17 cellular contexts compared by ENCODE assay signal in genomic region chr3:90062631-90063200, GRCh38.
"Had no signal": no experiment of that assay in that cellular context is flagged by ENCODE, and none has a peak within 500 bp of the region (broad histone marks: within the 10 kb centered on the region; RNA-seq: fewer than 3 reads in every experiment).

No MANE protein-coding gene starts in this region.

- H3K4me3 ChIP-seq: colonic mucosa, esophagus muscularis mucosa, gastroesophageal sphincter, heart right ventricle, lower lobe of right lung, tibial artery, vagina had no signal

- H3K36me3 ChIP-seq: colonic mucosa, esophagus muscularis mucosa, gastroesophageal sphincter, heart right ventricle, lower lobe of right lung, neutrophil, tibial artery, vagina had no signal

- H3K27me3 ChIP-seq: colonic mucosa, esophagus muscularis mucosa, gastroesophageal sphincter, heart right ventricle, neutrophil, tibial artery, vagina had no signal

- H2AFZ ChIP-seq: parathyroid adenoma had no signal

- H3K9me3 ChIP-seq: colonic mucosa, esophagus muscularis mucosa, gastroesophageal sphincter, heart right ventricle, lower lobe of right lung, neutrophil, tibial artery, vagina had no signal

- H3K27ac ChIP-seq: colonic mucosa, esophagus muscularis mucosa, gastroesophageal sphincter, heart right ventricle, lower lobe of right lung, neutrophil, parathyroid adenoma, tibial artery, vagina had no signal

- H3K79me2 ChIP-seq: parathyroid adenoma had no signal

- H3K4me1 ChIP-seq: colonic mucosa, esophagus muscularis mucosa, gastroesophageal sphincter, heart right ventricle, lower lobe of right lung, parathyroid adenoma had no signal

- H3K9ac ChIP-seq: parathyroid adenoma had no signal

- DNase-seq: activated CD4-positive, alpha-beta T cell treated with anti-CD3 and anti-CD28 coated beads for 1 hour; activated CD4-positive, alpha-beta T cell treated with anti-CD3 and anti-CD28 coated beads, Interleukin-2, amount 50 U/mL, for 4 hours; activated naive CD4-positive, alpha-beta T cell treated with anti-CD3 and anti-CD28 coated beads for 36 hours; caudate nucleus; colonic mucosa; heart right ventricle; left colon; lower lobe of right lung; stimulated activated CD4-positive, alpha-beta T cell treated with anti-CD3 and anti-CD28 coated beads, Interleukin-2, amount 100 ng/mL, for 48 hours; T-helper 1 cell; T1000; tibial artery had no signal
